ENCODE assay signal across 8 cellular contexts in the genomic region with DNA sequence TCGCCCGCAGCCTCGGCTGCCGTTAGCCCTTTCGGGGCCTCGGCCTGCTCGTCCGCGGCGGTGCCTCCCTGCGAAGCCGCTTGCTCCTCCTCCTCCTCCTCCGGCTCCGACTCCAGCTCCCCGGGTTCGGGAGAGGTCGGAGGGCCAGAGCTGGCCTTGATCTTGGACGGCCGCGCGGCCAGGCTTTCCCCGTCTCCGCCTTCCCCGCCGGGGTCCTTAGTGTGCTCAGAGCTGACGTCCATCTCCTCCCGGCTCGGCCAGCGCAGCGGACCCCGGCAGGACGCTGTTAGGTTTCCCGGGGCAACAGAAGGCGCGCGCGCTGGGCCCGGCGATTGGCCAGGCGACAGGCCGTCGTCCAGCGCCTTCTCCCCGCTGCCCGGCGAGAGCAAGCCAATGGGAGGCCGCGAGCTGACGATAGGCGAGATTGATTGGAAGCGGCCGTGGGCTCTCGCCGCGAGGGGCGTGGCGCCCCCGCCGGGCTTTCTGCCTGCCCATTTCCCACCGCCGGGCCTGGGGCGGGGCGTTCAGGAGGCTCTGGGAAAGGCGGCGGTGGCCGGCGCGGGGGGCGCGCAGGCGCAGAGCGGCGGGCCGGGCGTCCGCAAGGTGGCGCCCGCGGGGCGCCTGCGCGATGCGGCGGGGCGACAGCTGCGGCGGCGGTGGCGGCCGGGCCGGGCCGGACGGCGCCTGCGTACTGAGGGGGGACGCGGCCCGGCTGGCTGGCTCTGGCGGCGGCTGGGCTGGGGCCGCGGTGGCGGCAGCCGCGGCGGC. TPM values are rescaled to one million over a fixed set of nuclear protein-coding genes. Genes with fewer than 3 reads are reported as not detected.
DNase-seq lines count a peak whose midpoint lies in the region; ATAC-seq and TF ChIP-seq lines count a peak whose summit lies in the region.

A gene with protein sequence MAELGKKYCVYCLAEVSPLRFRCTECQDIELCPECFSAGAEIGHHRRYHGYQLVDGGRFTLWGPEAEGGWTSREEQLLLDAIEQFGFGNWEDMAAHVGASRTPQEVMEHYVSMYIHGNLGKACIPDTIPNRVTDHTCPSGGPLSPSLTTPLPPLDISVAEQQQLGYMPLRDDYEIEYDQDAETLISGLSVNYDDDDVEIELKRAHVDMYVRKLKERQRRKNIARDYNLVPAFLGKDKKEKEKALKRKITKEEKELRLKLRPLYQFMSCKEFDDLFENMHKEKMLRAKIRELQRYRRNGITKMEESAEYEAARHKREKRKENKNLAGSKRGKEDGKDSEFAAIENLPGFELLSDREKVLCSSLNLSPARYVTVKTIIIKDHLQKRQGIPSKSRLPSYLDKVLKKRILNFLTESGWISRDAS (plus strand): TSS at position 676 of the 768 bp plus-strand sequence. CDS start 208 bp downstream, outside the sequence.

- CTCF ChIA-PET in WTC11 (lab: Charles Lee), result interaction anchor here (0.6 to 6.9 kb wide), 41 partner anchors 8 to 362 kb away, joined by 3 to 118 read pairs (median 4); partner anchors contain the start of genes GRPEL1 and TBC1D14

- H3K4me3 ChIP-seq in cardiac fibroblast (replicated peaks in 1 of 2; ENCODE audit: low read depth in 2 of 2, low read length in 2 of 2), result peak within 1 kb of the TSS; percentile 86 to 90

- H3K4me1 Mint-ChIP-seq in WTC11 (peaks cover 42% of the 10 kb centered on the region), immature natural killer cell (peaks cover 45 to 50% of the 10 kb centered on the region in 2 donors)

- H3K27ac Mint-ChIP-seq in WTC11 (no peak within 1 kb of the TSS; the same call in 1 of the 2 replicates), immature natural killer cell (peak within 1 kb of the TSS; percentile 70 to 89 (median 82))

- no peaks in the 10 kb centered on the region for H3K9me3 Mint-ChIP-seq in WTC11
- H3K9me3 Mint-ChIP-seq in immature natural killer cell, result no peaks in the 10 kb centered on the region

- H3K27me3 Mint-ChIP-seq in WTC11 (ENCODE audit: low read depth) (peaks cover 30% of the 10 kb centered on the region), immature natural killer cell (ENCODE audit: low read depth in 3 of 3) (peaks cover 16 to 24% (median 19%) of the 10 kb centered on the region in 3 donors)

- ATAC-seq in GM18909 (IDR thresholded peaks at IDR 0.05; ENCODE audit: poor library complexity, unreplicated experiment) (peak; percentile 78), HG03175 (IDR thresholded peaks at IDR 0.05; ENCODE audit: unreplicated experiment) (peak; percentile 77), WTC11 (peak; percentile 90)

- no peaks in the 10 kb centered on the region for H3K36me3 Mint-ChIP-seq in WTC11
- H3K36me3 Mint-ChIP-seq in immature natural killer cell, result no peaks in the 10 kb centered on the region

- TF ChIP-seq CTCF in WTC11 (IDR thresholded peaks at IDR 0.05) (no peak; the same call in 1 of the 2 replicates), cardiac fibroblast (IDR thresholded peaks at IDR 0.05; ENCODE audit: low read depth, low read length) (peak; percentile 5)

- POLR2A ChIA-PET in WTC11 (lab: Charles Lee), result interaction anchor here (0.9 to 1.7 kb wide), 5 partner anchors 12 to 134 kb away, joined by 3 to 16 read pairs (median 3); partner anchors contain the start of gene GRPEL1

- peak within 1 kb of the TSS; percentile 83 for H3K4me3 Mint-ChIP-seq in WTC11
- peak within 1 kb of the TSS; percentile 89 to 94 (median 90) for H3K4me3 Mint-ChIP-seq in immature natural killer cell

- DNase-seq in AG08396 (ENCODE audit: low spot score) (peak; percentile 100), NCI-H2227 treated with DMSO at 0.1 percent for 48 hours (lab: John Stamatoyannopoulos, UW) (peak; percentile 93), WTC11 (ENCODE audit: low spot score) (peak; percentile 97), cardiac fibroblast (ENCODE audit: low read depth in 2 of 2) (peak; percentile 98 to 99), immature natural killer cell (peak; percentile 95 to 96 (median 95)), smooth muscle cell of the brain vasculature (ENCODE audit: low read depth, low spot score) (peak; percentile 95)

TF ChIP-seq in WTC11, 78 proteins besides CTCF, POLR2A, EP300 and RAD21 (continues in another document):
- TF ChIP-seq, protein P1, sequence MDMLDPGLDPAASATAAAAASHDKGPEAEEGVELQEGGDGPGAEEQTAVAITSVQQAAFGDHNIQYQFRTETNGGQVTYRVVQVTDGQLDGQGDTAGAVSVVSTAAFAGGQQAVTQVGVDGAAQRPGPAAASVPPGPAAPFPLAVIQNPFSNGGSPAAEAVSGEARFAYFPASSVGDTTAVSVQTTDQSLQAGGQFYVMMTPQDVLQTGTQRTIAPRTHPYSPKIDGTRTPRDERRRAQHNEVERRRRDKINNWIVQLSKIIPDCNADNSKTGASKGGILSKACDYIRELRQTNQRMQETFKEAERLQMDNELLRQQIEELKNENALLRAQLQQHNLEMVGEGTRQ (CRISPR knock-in tag; IDR thresholded peaks at IDR 0.05), result no peak
- TF ChIP-seq ZNF317 (CRISPR knock-in tag; IDR thresholded peaks at IDR 0.05; ENCODE audit: borderline replicate concordance, low read depth) (no peak), JAZF1 (CRISPR knock-in tag; IDR thresholded peaks at IDR 0.05) (no peak), CREB1 (CRISPR knock-in tag; IDR thresholded peaks at IDR 0.05) (no peak), IRF1 (CRISPR knock-in tag; IDR thresholded peaks at IDR 0.05) (no peak), CREM (CRISPR knock-in tag; IDR thresholded peaks at IDR 0.05) (0 out of 2 replicates have a peak, but pooled peaks have one; percentile 7), ZNF396 (CRISPR knock-in tag; IDR thresholded peaks at IDR 0.05; ENCODE audit: borderline replicate concordance) (no peak), SMAD3 (CRISPR knock-in tag; IDR thresholded peaks at IDR 0.05; ENCODE audit: borderline replicate concordance) (no peak), NFATC4 (CRISPR knock-in tag; IDR thresholded peaks at IDR 0.05) (no peak), SP1 (CRISPR knock-in tag; conservative IDR thresholded peaks at IDR 0.05) (peak; percentile 80), HMGXB4 (CRISPR knock-in tag; IDR thresholded peaks at IDR 0.05) (no peak; the same call in 1 of the 2 replicates), ZNF121 (CRISPR knock-in tag; IDR thresholded peaks at IDR 0.05) (peak; percentile 83), FOXK1 (CRISPR knock-in tag; IDR thresholded peaks at IDR 0.05) (no peak), GTF2I (CRISPR knock-in tag; conservative IDR thresholded peaks at IDR 0.05) (no peak), ZNF219 (CRISPR knock-in tag; IDR thresholded peaks at IDR 0.05; ENCODE audit: borderline replicate concordance) (no peak), CBFB (CRISPR knock-in tag; IDR thresholded peaks at IDR 0.05; ENCODE audit: low read depth) (no peak)
- TF ChIP-seq, protein P2, sequence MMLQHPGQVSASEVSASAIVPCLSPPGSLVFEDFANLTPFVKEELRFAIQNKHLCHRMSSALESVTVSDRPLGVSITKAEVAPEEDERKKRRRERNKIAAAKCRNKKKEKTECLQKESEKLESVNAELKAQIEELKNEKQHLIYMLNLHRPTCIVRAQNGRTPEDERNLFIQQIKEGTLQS (CRISPR knock-in tag; conservative IDR thresholded peaks at IDR 0.05), result no peak
- TF ChIP-seq, protein P3, sequence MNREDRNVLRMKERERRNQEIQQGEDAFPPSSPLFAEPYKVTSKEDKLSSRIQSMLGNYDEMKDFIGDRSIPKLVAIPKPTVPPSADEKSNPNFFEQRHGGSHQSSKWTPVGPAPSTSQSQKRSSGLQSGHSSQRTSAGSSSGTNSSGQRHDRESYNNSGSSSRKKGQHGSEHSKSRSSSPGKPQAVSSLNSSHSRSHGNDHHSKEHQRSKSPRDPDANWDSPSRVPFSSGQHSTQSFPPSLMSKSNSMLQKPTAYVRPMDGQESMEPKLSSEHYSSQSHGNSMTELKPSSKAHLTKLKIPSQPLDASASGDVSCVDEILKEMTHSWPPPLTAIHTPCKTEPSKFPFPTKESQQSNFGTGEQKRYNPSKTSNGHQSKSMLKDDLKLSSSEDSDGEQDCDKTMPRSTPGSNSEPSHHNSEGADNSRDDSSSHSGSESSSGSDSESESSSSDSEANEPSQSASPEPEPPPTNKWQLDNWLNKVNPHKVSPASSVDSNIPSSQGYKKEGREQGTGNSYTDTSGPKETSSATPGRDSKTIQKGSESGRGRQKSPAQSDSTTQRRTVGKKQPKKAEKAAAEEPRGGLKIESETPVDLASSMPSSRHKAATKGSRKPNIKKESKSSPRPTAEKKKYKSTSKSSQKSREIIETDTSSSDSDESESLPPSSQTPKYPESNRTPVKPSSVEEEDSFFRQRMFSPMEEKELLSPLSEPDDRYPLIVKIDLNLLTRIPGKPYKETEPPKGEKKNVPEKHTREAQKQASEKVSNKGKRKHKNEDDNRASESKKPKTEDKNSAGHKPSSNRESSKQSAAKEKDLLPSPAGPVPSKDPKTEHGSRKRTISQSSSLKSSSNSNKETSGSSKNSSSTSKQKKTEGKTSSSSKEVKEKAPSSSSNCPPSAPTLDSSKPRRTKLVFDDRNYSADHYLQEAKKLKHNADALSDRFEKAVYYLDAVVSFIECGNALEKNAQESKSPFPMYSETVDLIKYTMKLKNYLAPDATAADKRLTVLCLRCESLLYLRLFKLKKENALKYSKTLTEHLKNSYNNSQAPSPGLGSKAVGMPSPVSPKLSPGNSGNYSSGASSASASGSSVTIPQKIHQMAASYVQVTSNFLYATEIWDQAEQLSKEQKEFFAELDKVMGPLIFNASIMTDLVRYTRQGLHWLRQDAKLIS (CRISPR knock-in tag; IDR thresholded peaks at IDR 0.05; ENCODE audit: borderline replicate concordance), result no peak

RNA-seq across cellular contexts. Expression of the gene that starts here (rescaled TPM):
- total RNA-seq in WTC11 (2021), result 12.2 to 14.3 TPM (median 13.1 TPM) in 3 replicates
- 1 to 10 TPM; 2.1 to 3.9 (median 3.0) TPM for polyA plus RNA-seq in immature natural killer cell

Comparison
In these comparisons a context has a peak if more than half of its experiments do, and no peak if none do; other contexts are left out.
1. Peak in every context shown above with its lines: DNase-seq, ATAC-seq and H3K4me3 ChIP-seq.